In genomic region chr7:74449809-74450397, GRCh38 we compare ENCODE assay signal across 8 cellular contexts. TPM values are rescaled to one million over a fixed set of nuclear protein-coding genes. Genes with fewer than 3 reads are reported as not detected.
DNase-seq lines count a peak whose midpoint lies in the region; ATAC-seq and TF ChIP-seq lines count a peak whose summit lies in the region.

No MANE protein-coding gene starts in this region.

- H3K9me3 Mint-ChIP-seq in activated CD4-positive, alpha-beta memory T cell treated with anti-CD3 and anti-CD28 coated beads, Interleukin-2, amount 10 ng/mL, durations not matched to agents 7 days and 5 days = peaks cover 2% of the 10 kb centered on the region
- H3K9me3 Mint-ChIP-seq in effector memory CD8-positive, alpha-beta T cell = no peaks in the 10 kb centered on the region
- H3K9me3 Mint-ChIP-seq in stimulated activated effector memory CD8-positive, alpha-beta T cell treated with anti-CD3 and anti-CD28 coated beads, Interleukin-12 subunit alpha, Interleukin-12 subunit beta, amount 100 ng/mL, for 72 hours = no peaks in the 10 kb centered on the region

- H3K27ac Mint-ChIP-seq in activated CD4-positive, alpha-beta memory T cell treated with anti-CD3 and anti-CD28 coated beads, Interleukin-2, amount 10 ng/mL, durations not matched to agents 7 days and 5 days = no peak overlapping the region
- no peak overlapping the region for H3K27ac Mint-ChIP-seq in effector memory CD8-positive, alpha-beta T cell
- no peak overlapping the region for H3K27ac Mint-ChIP-seq in stimulated activated effector memory CD8-positive, alpha-beta T cell treated with anti-CD3 and anti-CD28 coated beads, Interleukin-12 subunit alpha, Interleukin-12 subunit beta, amount 100 ng/mL, for 72 hours

- DNase-seq in NCI-H510A treated with DMSO at 0.1 percent for 48 hours (lab: John Stamatoyannopoulos, UW) (peak; percentile 13), NCI-H510A (lab: John Stamatoyannopoulos, UW) (no peak), NCI-H460 (ENCODE audit: extremely low read depth, low read depth) (peak; percentile 49), mucosa of descending colon (peak in 2 of 3 donors; percentile 44 to 88)
- peak; percentile 67 for DNase-seq in activated CD4-positive, alpha-beta memory T cell treated with anti-CD3 and anti-CD28 coated beads, Interleukin-2, amount 10 ng/mL, durations not matched to agents 7 days and 5 days
- DNase-seq in effector memory CD8-positive, alpha-beta T cell = peak; percentile 70 to 72 (median 72)
- peak; percentile 62 to 87 for DNase-seq in stimulated activated effector memory CD8-positive, alpha-beta T cell treated with anti-CD3 and anti-CD28 coated beads, Interleukin-12 subunit alpha, Interleukin-12 subunit beta, amount 100 ng/mL, for 72 hours (ENCODE audit: low spot score in 2 of 2)

- peaks cover 13% of the 10 kb centered on the region for H3K27me3 Mint-ChIP-seq in activated CD4-positive, alpha-beta memory T cell treated with anti-CD3 and anti-CD28 coated beads, Interleukin-2, amount 10 ng/mL, durations not matched to agents 7 days and 5 days
- peaks cover 8 to 12% of the 10 kb centered on the region in 2 donors for H3K27me3 Mint-ChIP-seq in effector memory CD8-positive, alpha-beta T cell

- intact Hi-C loops in mucosa of descending colon (cut with DNase I, micrococcal nuclease) = loop anchor here (10.0 kb wide), 2 partner anchors 85 to 95 kb away; no protein-coding TSS in a partner anchor

- ATAC-seq in effector memory CD8-positive, alpha-beta T cell (replicated peaks) = peak; percentile 16
- peak; percentile 39 for ATAC-seq in mucosa of descending colon
- ATAC-seq in stimulated activated effector memory CD8-positive, alpha-beta T cell treated with anti-CD3 and anti-CD28 coated beads, Interleukin-12 subunit alpha, Interleukin-12 subunit beta, amount 100 ng/mL, for 72 hours = peak; percentile 38
- ATAC-seq in HG03196 (IDR thresholded peaks at IDR 0.05; ENCODE audit: unreplicated experiment) = no peak

- peak; percentile 74 for TF ChIP-seq CTCF in mucosa of descending colon (IDR thresholded peaks at IDR 0.05)

- H3K4me1 Mint-ChIP-seq in activated CD4-positive, alpha-beta memory T cell treated with anti-CD3 and anti-CD28 coated beads, Interleukin-2, amount 10 ng/mL, durations not matched to agents 7 days and 5 days = peaks cover 25% of the 10 kb centered on the region
- H3K4me1 Mint-ChIP-seq in effector memory CD8-positive, alpha-beta T cell (ENCODE audit: low read depth in 2 of 2) = peaks cover 13 to 15% of the 10 kb centered on the region in 2 donors
- H3K4me1 Mint-ChIP-seq in stimulated activated effector memory CD8-positive, alpha-beta T cell treated with anti-CD3 and anti-CD28 coated beads, Interleukin-12 subunit alpha, Interleukin-12 subunit beta, amount 100 ng/mL, for 72 hours = peaks cover 14% of the 10 kb centered on the region

- peaks cover 19% of the 10 kb centered on the region for H3K4me1 ChIP-seq in mucosa of descending colon (ENCODE audit: low read depth)

- no peak overlapping the region for H3K4me3 Mint-ChIP-seq in activated CD4-positive, alpha-beta memory T cell treated with anti-CD3 and anti-CD28 coated beads, Interleukin-2, amount 10 ng/mL, durations not matched to agents 7 days and 5 days
- no peak overlapping the region for H3K4me3 Mint-ChIP-seq in effector memory CD8-positive, alpha-beta T cell
- H3K4me3 Mint-ChIP-seq in stimulated activated effector memory CD8-positive, alpha-beta T cell treated with anti-CD3 and anti-CD28 coated beads, Interleukin-12 subunit alpha, Interleukin-12 subunit beta, amount 100 ng/mL, for 72 hours = no peak overlapping the region

- no peaks in the 10 kb centered on the region for H3K36me3 Mint-ChIP-seq in activated CD4-positive, alpha-beta memory T cell treated with anti-CD3 and anti-CD28 coated beads, Interleukin-2, amount 10 ng/mL, durations not matched to agents 7 days and 5 days (ENCODE audit: low read depth)
- peaks cover 4% of the 10 kb centered on the region for H3K36me3 Mint-ChIP-seq in effector memory CD8-positive, alpha-beta T cell (ENCODE audit: insufficient read depth)
- no peaks in the 10 kb centered on the region for H3K36me3 Mint-ChIP-seq in stimulated activated effector memory CD8-positive, alpha-beta T cell treated with anti-CD3 and anti-CD28 coated beads, Interleukin-12 subunit alpha, Interleukin-12 subunit beta, amount 100 ng/mL, for 72 hours

- H3K9me3 ChIP-seq in mucosa of descending colon = no peaks in the 10 kb centered on the region

- no peak overlapping the region for H3K4me3 ChIP-seq in mucosa of descending colon

- CTCF ChIA-PET in activated CD4-positive, alpha-beta memory T cell treated with anti-CD3 and anti-CD28 coated beads, Interleukin-2, amount 10 ng/mL, durations not matched to agents 7 days and 5 days (lab: Charles Lee) = interaction anchor here (0.5 to 3.1 kb wide), 13 partner anchors 10 to 1718 kb away, joined by 3 to 15 read pairs (median 5); no protein-coding TSS in a partner anchor

- POLR2A ChIA-PET in activated CD4-positive, alpha-beta memory T cell treated with anti-CD3 and anti-CD28 coated beads, Interleukin-2, amount 10 ng/mL, durations not matched to agents 7 days and 5 days (lab: Charles Lee) = no interaction called here

- H3K36me3 ChIP-seq in mucosa of descending colon (ENCODE audit: low read depth) = no peaks in the 10 kb centered on the region

RNA-seq across cellular contexts. Expression of gene GTF2IRD1, which starts 3.8 kb away (rescaled TPM):
- total RNA-seq in NCI-H460 (2014; rRNA removed; shearing (Covaris generic)) = 26.6 and 27.3 TPM in 2 replicates
- 19.9 and 22.8 TPM in 2 replicates for polyA plus RNA-seq in NCI-H460 (2014; cell fraction: nucleus; rRNA removed)
- 1 to 10 TPM; 4.0 to 4.6 TPM for total RNA-seq in activated CD4-positive, alpha-beta memory T cell treated with anti-CD3 and anti-CD28 coated beads, Interleukin-2, amount 10 ng/mL, durations not matched to agents 7 days and 5 days
- total RNA-seq in mucosa of descending colon = 10 to 100 TPM; 10.5 to 30.7 (median 12.7) TPM
